30 cellular contexts compared by ENCODE assay signal in the genomic region with DNA sequence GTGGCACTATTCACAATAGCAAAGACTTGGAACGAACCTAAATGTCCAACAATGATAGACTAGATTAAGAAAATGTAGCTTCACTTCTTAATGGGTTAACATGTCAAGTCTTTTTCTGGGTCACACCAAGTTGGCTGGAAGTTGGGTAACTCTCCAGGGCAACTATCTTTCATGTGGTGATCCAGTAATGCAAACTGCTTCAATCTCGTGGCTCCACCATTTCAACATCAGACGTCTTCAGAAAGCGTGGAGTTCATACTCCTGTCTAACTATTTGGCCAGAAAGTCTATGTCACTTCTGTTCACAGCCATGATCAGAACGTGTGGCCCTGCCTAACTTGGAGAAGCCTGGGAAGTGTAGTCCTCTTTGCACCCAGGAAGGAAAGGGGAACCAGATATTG.
"Had no signal": no experiment of that assay in that cellular context is flagged by ENCODE, and none has a peak within 500 bp of the region (broad histone marks: within the 10 kb centered on the region; RNA-seq: fewer than 3 reads in every experiment).

No MANE protein-coding gene starts in this region.

- H3K9me3 ChIP-seq: esophagus muscularis mucosa, gastroesophageal sphincter, left lung, psoas muscle, right lobe of liver, suprapubic skin, transverse colon, upper lobe of right lung, uterus had no signal

- H3K4me1 ChIP-seq: foreskin keratinocyte, psoas muscle, right lobe of liver had no signal

- H3K4me2 ChIP-seq: hepatocyte, neural progenitor cell had no signal

- DNase-seq: dermis blood vessel endothelial cell; effector memory CD4-positive, alpha-beta T cell; foreskin keratinocyte; heart left ventricle; left cardiac atrium; left lung; mesendoderm; midbrain; naive thymus-derived CD4-positive, alpha-beta T cell; posterior cingulate gyrus; psoas muscle; right lobe of liver; small intestine; stimulated activated CD4-positive, alpha-beta T cell treated with anti-CD3 and anti-CD28 coated beads, Interleukin-12 subunit alpha, Interleukin-12 subunit beta, amount 100 ng/mL, for 4 hours; stimulated activated CD4-positive, alpha-beta T cell treated with anti-CD3 and anti-CD28 coated beads, Interleukin-1b, Interleukin-23, amount 100 ng/mL, for 48 hours; stimulated activated CD4-positive, alpha-beta T cell treated with anti-CD3 and anti-CD28 coated beads, Interleukin-4, amount 100 ng/mL, for 1 hour; stimulated activated CD8-positive, alpha-beta memory T cell treated with anti-CD3 and anti-CD28 coated beads, Interleukin-4, amount 100 ng/mL, for 48 hours; stimulated activated naive CD4-positive, alpha-beta T cell; stimulated activated naive CD8-positive, alpha-beta T cell treated with anti-CD3 and anti-CD28 coated beads, Interleukin-15, amount 100 ng/mL, for 72 hours; transverse colon; upper lobe of right lung; uterus had no signal

- H3K9ac ChIP-seq: neural progenitor cell had no signal

- H3K27me3 ChIP-seq: esophagus muscularis mucosa, foreskin keratinocyte, gastroesophageal sphincter, heart left ventricle, hepatocyte, left lung, neural progenitor cell, right lobe of liver, suprapubic skin, transverse colon, upper lobe of right lung, uterus had no signal

- H2AFZ ChIP-seq: hepatocyte, neural progenitor cell had no signal

- H3K79me2 ChIP-seq: hepatocyte had no signal

- FAIRE-seq: endothelial cell of umbilical vein, islet of Langerhans, small intestine had no signal

- H3K27ac ChIP-seq: coronary artery, esophagus muscularis mucosa, foreskin keratinocyte, gastroesophageal sphincter, heart left ventricle, hepatocyte, left lung, neural progenitor cell, psoas muscle, right lobe of liver, suprapubic skin, transverse colon, upper lobe of right lung, uterus had no signal

- H3K36me3 ChIP-seq: esophagus muscularis mucosa, gastroesophageal sphincter, heart left ventricle, left lung, neural progenitor cell, right lobe of liver, suprapubic skin, transverse colon, upper lobe of right lung, uterus had no signal

- ATAC-seq: foreskin keratinocyte; gastroesophageal sphincter; heart left ventricle; left lung; naive thymus-derived CD4-positive, alpha-beta T cell; psoas muscle; right lobe of liver; stimulated activated naive CD8-positive, alpha-beta T cell treated with anti-CD3 and anti-CD28 coated beads, Interleukin-15, amount 100 ng/mL, for 72 hours; upper lobe of right lung had no signal

- H3K4me3 ChIP-seq: coronary artery, esophagus muscularis mucosa, gastroesophageal sphincter, heart left ventricle, hepatocyte, left lung, neural progenitor cell, psoas muscle, right lobe of liver, suprapubic skin, transverse colon, upper lobe of right lung, uterus had no signal
